1 cellular context compared by ENCODE assay signal in genomic region chr1:25529518-25530347, GRCh38.
TF ChIP-seq lines count a peak whose summit lies in the region.

No MANE protein-coding gene starts in this region.

TF ChIP-seq in HEK293, 187 proteins besides CTCF, POLR2A, EP300 and RAD21:
- TF ChIP-seq ZBTB10 (tag by site-specific recombination; IDR thresholded peaks at IDR 0.05) = no peak
- TF ChIP-seq ZIC2 (tag by site-specific recombination; IDR thresholded peaks at IDR 0.05) = peak; percentile 80
